Comparison of ENCODE assay signal across 22 cellular contexts in the genomic region with DNA sequence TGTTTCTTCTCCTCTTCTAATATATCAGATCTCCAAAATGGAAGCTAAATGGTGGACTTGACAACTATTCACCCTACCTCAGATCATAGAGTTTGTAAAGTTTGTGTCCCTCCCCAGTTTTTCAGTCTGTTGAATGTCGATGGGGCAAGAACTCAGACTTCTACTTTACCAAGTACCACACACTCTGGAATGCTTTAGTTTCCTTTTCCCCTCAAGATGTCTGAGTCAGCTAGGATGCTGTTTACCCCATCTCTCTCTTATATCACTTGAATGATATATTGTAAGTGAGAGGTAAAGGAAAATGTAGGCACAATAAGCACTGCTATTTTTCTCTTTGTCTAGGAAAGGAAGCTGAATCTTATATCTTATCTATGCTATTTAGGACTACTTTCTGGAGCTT. TPM values are rescaled to one million over a fixed set of nuclear protein-coding genes. Genes with fewer than 3 reads are reported as not detected.
"Had no signal": no experiment of that assay in that cellular context is flagged by ENCODE, and none has a peak within 500 bp of the region (broad histone marks: within the 10 kb centered on the region; RNA-seq: fewer than 3 reads in every experiment).

No MANE protein-coding gene starts in this region.

- FAIRE-seq: RCC 7860 had no signal

- DNase-seq: Karpas-422, KG1, MM.1S, NCI-H1092 treated with DMSO at 0.1 percent for 48 hours, NCI-H1436, NCI-H187, NCI-H2029, NCI-H2081 treated with DMSO at 0.1 percent for 48 hours, NCI-H2171, NCI-H226, NCI-H446, NCI-H510A, NCI-H524 treated with DMSO at 0.1 percent for 48 hours, NCI-H69, NCI-H774, SHP77, SK-N-SH, SW 1271 had no signal

- H3K9me3 ChIP-seq: SK-N-SH had no signal

- H3K27ac ChIP-seq: RWPE1 had no signal

- H3K9ac ChIP-seq: SK-N-SH had no signal

- H3K4me2 ChIP-seq: SK-N-SH had no signal

RNA-seq across cellular contexts. Expression of a gene that starts 25.9 kb away (rescaled TPM):
- total RNA-seq: HT-29, SK-MEL-5 had no signal
